13 cellular contexts compared by ENCODE assay signal in genomic region chr1:225694151-225694603, GRCh38. TPM values are rescaled to one million over a fixed set of nuclear protein-coding genes. Genes with fewer than 3 reads are reported as not detected.
DNase-seq lines count a peak whose midpoint lies in the region; ATAC-seq and TF ChIP-seq lines count a peak whose summit lies in the region.
"Had no signal": no experiment of that assay in that cellular context is flagged by ENCODE, and none has a peak within 500 bp of the region (broad histone marks: within the 10 kb centered on the region; RNA-seq: fewer than 3 reads in every experiment).

No MANE protein-coding gene starts in this region.

- no peak overlapping the region for H3K4me3 Mint-ChIP-seq in type B pancreatic cell
- H3K4me3 Mint-ChIP-seq: central memory CD8-positive, alpha-beta T cell had no signal

- peaks cover 81% of the 10 kb centered on the region for H3K4me1 ChIP-seq in body of pancreas

- peaks cover 7% of the 10 kb centered on the region for H3K36me3 Mint-ChIP-seq in type B pancreatic cell

- intact Hi-C loops in body of pancreas (cut with DNase I) (no loop called here), left colon (cut with DNase I, micrococcal nuclease) (no loop called here)

- no peaks in the 10 kb centered on the region; the same call in 1 of the 2 replicates for H3K9me3 ChIP-seq in MG63
- H3K9me3 ChIP-seq in body of pancreas, result no peaks in the 10 kb centered on the region

- peaks cover 12% of the 10 kb centered on the region for H3K9me3 Mint-ChIP-seq in type B pancreatic cell
- H3K9me3 Mint-ChIP-seq: central memory CD8-positive, alpha-beta T cell had no signal

- ATAC-seq in body of pancreas (peak; percentile 89), left colon (peak; percentile 93)

- peaks cover 19% of the 10 kb centered on the region for H3K4me1 Mint-ChIP-seq in type B pancreatic cell (ENCODE audit: unreplicated experiment)
- H3K4me1 Mint-ChIP-seq: central memory CD8-positive, alpha-beta T cell had no signal

- no peak overlapping the region for H3K4me3 ChIP-seq in MG63
- no peak overlapping the region for H3K4me3 ChIP-seq in body of pancreas
- H3K4me3 ChIP-seq: SK-N-MC had no signal

- H3K27ac Mint-ChIP-seq in type B pancreatic cell, result peak overlapping the region; percentile 87

- H3K27me3 ChIP-seq in MG63 (no peaks in the 10 kb centered on the region), body of pancreas (no peaks in the 10 kb centered on the region)

- 6 to 15% methylated on average over 2 of the region's 2 CpGs for WGBS in body of pancreas, 2 donors

- H3K36me3 ChIP-seq in MG63, result no peaks in the 10 kb centered on the region
- no peaks in the 10 kb centered on the region for H3K36me3 ChIP-seq in body of pancreas (replicated peaks in 1 of 2; ENCODE audit: insufficient read depth in 1 of 2, low read depth in 2 of 2)

- TF ChIP-seq CTCF in body of pancreas (IDR thresholded peaks at IDR 0.05) (no peak), type B pancreatic cell (conservative IDR thresholded peaks at IDR 0.05) (no peak)

- peak overlapping the region in 3 of 4 donors; percentile 67 to 84 (median 84) for H3K27ac ChIP-seq in body of pancreas
- H3K27ac ChIP-seq: HL-60, SK-N-MC had no signal

- no peaks in the 10 kb centered on the region for H3K27me3 Mint-ChIP-seq in type B pancreatic cell

- DNase-seq in MG63, result peak; percentile 52
- peak; percentile 63 to 90 (median 74) for DNase-seq in body of pancreas
- DNase-seq in left colon, result peak; percentile 14 to 46
- DNase-seq in type B pancreatic cell (ENCODE audit: extremely low spot score, unreplicated experiment), result no peak
- DNase-seq in stimulated activated CD4-positive, alpha-beta T cell treated with anti-CD3 and anti-CD28 coated beads, Interleukin-1b, Interleukin-23, amount 100 ng/mL, for 48 hours, result no peak
- DNase-seq in foreskin melanocyte, result no peak
- no peak for DNase-seq in activated effector memory CD4-positive, alpha-beta T cell treated with anti-CD3 and anti-CD28 coated beads, Interleukin-2, amount 50 U/mL, for 16 hours
- DNase-seq: activated CD4-positive, alpha-beta T cell treated with anti-CD3 and anti-CD28 coated beads, Interleukin-2, amount 50 U/mL, for 48 hours; H7; NCI-H2171 treated with DMSO at 0.1 percent for 48 hours had no signal

- peak in 2 of 3 donors; percentile 52 to 58 for TF ChIP-seq POLR2A in body of pancreas (IDR thresholded peaks at IDR 0.05)

RNA-seq across cellular contexts. Expression of gene ENAH, which starts 41.3 kb away (rescaled TPM):
- 121 and 171 TPM in 2 replicates for total RNA-seq in MG63 (2014; rRNA removed; shearing (Covaris generic); ENCODE audit: low replicate concordance)
- total RNA-seq in body of pancreas, result 10 to 100 TPM; 21.1 to 28.8 TPM
- 10 to 100 TPM; 29.7 to 43.3 TPM for total RNA-seq in left colon
- total RNA-seq in type B pancreatic cell (ENCODE audit: low replicate concordance), result 69.2 and 133 TPM in 2 replicates

Comparison
In these comparisons a context has a peak if more than half of its experiments do, and no peak if none do; other contexts are left out.
1. DNase-seq: peak in MG63 (single experiment), body of pancreas (4 of 4) and left colon (2 of 2); none in type B pancreatic cell (single experiment), stimulated activated CD4-positive, alpha-beta T cell treated with anti-CD3 and anti-CD28 coated beads, Interleukin-1b, Interleukin-23, amount 100 ng/mL, for 48 hours (single experiment), foreskin melanocyte (single experiment) and activated effector memory CD4-positive, alpha-beta T cell treated with anti-CD3 and anti-CD28 coated beads, Interleukin-2, amount 50 U/mL, for 16 hours (single experiment).